Comparison of ENCODE assay signal across 8 cellular contexts in genomic region chr11:57514538-57515331, GRCh38. TPM values are rescaled to one million over a fixed set of nuclear protein-coding genes. Genes with fewer than 3 reads are reported as not detected.
DNase-seq lines count a peak whose midpoint lies in the region; ATAC-seq and TF ChIP-seq lines count a peak whose summit lies in the region.

No MANE protein-coding gene starts in this region.

- H2AFZ ChIP-seq in fibroblast of lung (ENCODE audit: low read length) (peak overlapping the region; percentile 87), neural progenitor cell (replicated peaks) (peak overlapping the region; percentile 91)

- H3K9me3 ChIP-seq in fibroblast of lung (ENCODE audit: control insufficient read depth, insufficient read depth, low read depth, low read length) = no peaks in the 10 kb centered on the region
- no peaks in the 10 kb centered on the region for H3K9me3 ChIP-seq in neural progenitor cell (ENCODE audit: low read depth)

- no peaks in the 10 kb centered on the region for H3K27me3 ChIP-seq in fibroblast of lung (ENCODE audit: control insufficient read depth, insufficient read depth, low read length)
- peaks cover 65% of the 10 kb centered on the region for H3K27me3 ChIP-seq in neural progenitor cell

- TF ChIP-seq CTCF in fibroblast of lung (conservative IDR thresholded peaks at IDR 0.05 in 1 of 2, IDR thresholded peaks at IDR 0.05 in 1 of 2; ENCODE audit: low read depth in 1 of 2, low read length in 2 of 2) (no peak), neural progenitor cell (IDR thresholded peaks at IDR 0.05) (no peak), type B pancreatic cell (conservative IDR thresholded peaks at IDR 0.05) (no peak)

- H3K79me2 ChIP-seq in fibroblast of lung (ENCODE audit: control insufficient read depth, insufficient read depth, low read length) (no peaks in the 10 kb centered on the region), neural progenitor cell (ENCODE audit: low read depth) (no peaks in the 10 kb centered on the region)

- H3K9me3 Mint-ChIP-seq in neural progenitor cell (peaks cover 2% of the 10 kb centered on the region), type B pancreatic cell (no peaks in the 10 kb centered on the region)

- ATAC-seq in GM18517 (IDR thresholded peaks at IDR 0.05; ENCODE audit: unreplicated experiment) = peak; percentile 22
- peak; percentile 53 for ATAC-seq in HG02759 (IDR thresholded peaks at IDR 0.05; ENCODE audit: unreplicated experiment)

- H3K4me1 ChIP-seq in fibroblast of lung (ENCODE audit: control insufficient read depth, extremely low read depth, insufficient read depth, low read length) (peaks cover 3% of the 10 kb centered on the region), neural progenitor cell (peaks cover 16% of the 10 kb centered on the region)

- H3K27me3 Mint-ChIP-seq in neural progenitor cell (ENCODE audit: insufficient read depth, low read depth) (peaks cover 49% of the 10 kb centered on the region), type B pancreatic cell (peaks cover 57% of the 10 kb centered on the region)

- H3K9ac ChIP-seq in fibroblast of lung (ENCODE audit: insufficient read depth, low read length) (peak overlapping the region; percentile 69), neural progenitor cell (no peak overlapping the region)

- H4K20me1 ChIP-seq in fibroblast of lung (ENCODE audit: control insufficient read depth, extremely low read depth, insufficient read depth, low read length) (no peaks in the 10 kb centered on the region), neural progenitor cell (ENCODE audit: low read depth) (peaks cover 15% of the 10 kb centered on the region)

- peaks cover 10% of the 10 kb centered on the region for H3K4me1 Mint-ChIP-seq in neural progenitor cell
- H3K4me1 Mint-ChIP-seq in type B pancreatic cell (ENCODE audit: unreplicated experiment) = peaks cover 9% of the 10 kb centered on the region

- peaks cover 26% of the 10 kb centered on the region for H3F3A ChIP-seq in neural progenitor cell (ENCODE audit: low read depth)

- H3K4me2 ChIP-seq in fibroblast of lung (ENCODE audit: extremely low read depth, insufficient read depth, low read length) (peak overlapping the region; percentile 91), neural progenitor cell (peak overlapping the region; percentile 89)

- H3K36me3 ChIP-seq in fibroblast of lung (ENCODE audit: control insufficient read depth, insufficient read depth, low read length) (peaks cover 3% of the 10 kb centered on the region), neural progenitor cell (no peaks in the 10 kb centered on the region)

- H3K4me3 Mint-ChIP-seq in neural progenitor cell (peak overlapping the region; percentile 91), type B pancreatic cell (peak overlapping the region; percentile 92)

- peak overlapping the region; percentile 80 to 92 (median 88) for H3K4me3 ChIP-seq in fibroblast of lung (replicated peaks in 1 of 4; ENCODE audit: control extremely low read depth in 1 of 4, insufficient read depth in 1 of 4, low read depth in 3 of 4, low read length in 4 of 4)
- peak overlapping the region; percentile 59 for H3K4me3 ChIP-seq in neural progenitor cell

- H3K36me3 Mint-ChIP-seq in neural progenitor cell (no peaks in the 10 kb centered on the region), type B pancreatic cell (no peaks in the 10 kb centered on the region)

- H3K27ac ChIP-seq in fibroblast of lung (ENCODE audit: insufficient read depth, low read length) (peak overlapping the region; percentile 50), neural progenitor cell (no peak overlapping the region)

- DNase-seq in NCI-H510A (lab: John Stamatoyannopoulos, UW) (peak; percentile 51), activated T-cell treated with anti-CD3 and anti-CD28 coated beads for 4 hours (peak; percentile 39), fibroblast of lung (ENCODE audit: low read depth in 2 of 2) (peak; percentile 29 to 39), neural progenitor cell (ENCODE audit: low spot score) (peak; percentile 50), type B pancreatic cell (ENCODE audit: extremely low spot score, unreplicated experiment) (no peak), COLO829 (ENCODE audit: low spot score) (no peak)

- H3K27ac Mint-ChIP-seq in neural progenitor cell (no peak overlapping the region), type B pancreatic cell (no peak overlapping the region)

RNA-seq across cellular contexts. Expression of gene SLC43A1, which starts 0.8 kb away (rescaled TPM):
- total RNA-seq in fibroblast of lung = 19.8 and 20.8 TPM in 2 replicates
- polyA plus RNA-seq in fibroblast of lung = 12.3 and 13.2 TPM in 2 replicates
- 11.7 TPM in 2 replicates for polyA plus RNA-seq in fibroblast of lung (2012)
- 57.0 and 60.5 TPM in 2 replicates for polyA minus RNA-seq in fibroblast of lung (ENCODE audit: low replicate concordance)
- 0.99 and 1.5 TPM in 2 replicates for total RNA-seq in neural progenitor cell (ENCODE audit: low replicate concordance)
- 19.0 and 20.8 TPM in 2 replicates for total RNA-seq in type B pancreatic cell (ENCODE audit: low replicate concordance)

RNA-seq across cellular contexts. Expression of gene TIMM10, which starts 15.8 kb away (rescaled TPM):
- total RNA-seq in fibroblast of lung (32.2 and 41.6 TPM in 2 replicates), neural progenitor cell (ENCODE audit: low replicate concordance) (19.1 and 21.9 TPM in 2 replicates), type B pancreatic cell (ENCODE audit: low replicate concordance) (57.9 and 64.2 TPM in 2 replicates)
- 57.6 and 108 TPM in 2 replicates for polyA plus RNA-seq in fibroblast of lung
- 66.8 and 120 TPM in 2 replicates for polyA plus RNA-seq in fibroblast of lung (2012)
- 41.7 and 75.9 TPM in 2 replicates for polyA minus RNA-seq in fibroblast of lung (ENCODE audit: low replicate concordance)

RNA-seq across cellular contexts. Expression of gene SMTNL1, which starts 22.7 kb away (rescaled TPM):
- total RNA-seq in fibroblast of lung (not detected in 2 replicates), neural progenitor cell (ENCODE audit: low replicate concordance) (0.28 TPM in 1 of 2 replicates, not detected in the other), type B pancreatic cell (ENCODE audit: low replicate concordance) (not detected in 2 replicates)
- polyA plus RNA-seq in fibroblast of lung = not detected in 2 replicates
- polyA plus RNA-seq in fibroblast of lung (2012) = not detected in 2 replicates
- polyA minus RNA-seq in fibroblast of lung (ENCODE audit: low replicate concordance) = not detected in 2 replicates

RNA-seq across cellular contexts. Expression of gene UBE2L6, which starts 52.7 kb away (rescaled TPM):
- 78.6 and 94.8 TPM in 2 replicates for total RNA-seq in fibroblast of lung
- polyA plus RNA-seq in fibroblast of lung = 105 and 113 TPM in 2 replicates
- 116 and 147 TPM in 2 replicates for polyA plus RNA-seq in fibroblast of lung (2012)
- 204 and 262 TPM in 2 replicates for polyA minus RNA-seq in fibroblast of lung (ENCODE audit: low replicate concordance)
- total RNA-seq in neural progenitor cell (ENCODE audit: low replicate concordance) = 76.2 and 112 TPM in 2 replicates
- total RNA-seq in type B pancreatic cell (ENCODE audit: low replicate concordance) = 29.9 and 65.1 TPM in 2 replicates

RNA-seq across cellular contexts. Expression of gene RTN4RL2, which starts 54.4 kb away (rescaled TPM):
- total RNA-seq in fibroblast of lung (0.17 and 0.26 TPM in 2 replicates), neural progenitor cell (ENCODE audit: low replicate concordance) (0.13 and 1.9 TPM in 2 replicates), type B pancreatic cell (ENCODE audit: low replicate concordance) (8.6 and 10.4 TPM in 2 replicates)
- polyA plus RNA-seq in fibroblast of lung = 0.27 and 0.43 TPM in 2 replicates
- polyA plus RNA-seq in fibroblast of lung (2012) = 1.1 and 1.3 TPM in 2 replicates
- polyA minus RNA-seq in fibroblast of lung (ENCODE audit: low replicate concordance) = 0.79 TPM in 1 of 2 replicates, not detected in the other

Comparison
In these comparisons a context has a peak if more than half of its experiments do, and no peak if none do; other contexts are left out.
1. DNase-seq: peak in NCI-H510A (single experiment), activated T-cell treated with anti-CD3 and anti-CD28 coated beads for 4 hours (single experiment), fibroblast of lung (2 of 2) and neural progenitor cell (single experiment); none in type B pancreatic cell (single experiment) and COLO829 (single experiment).